Comparison of ENCODE assay signal across 1 cellular context in the genomic region with DNA sequence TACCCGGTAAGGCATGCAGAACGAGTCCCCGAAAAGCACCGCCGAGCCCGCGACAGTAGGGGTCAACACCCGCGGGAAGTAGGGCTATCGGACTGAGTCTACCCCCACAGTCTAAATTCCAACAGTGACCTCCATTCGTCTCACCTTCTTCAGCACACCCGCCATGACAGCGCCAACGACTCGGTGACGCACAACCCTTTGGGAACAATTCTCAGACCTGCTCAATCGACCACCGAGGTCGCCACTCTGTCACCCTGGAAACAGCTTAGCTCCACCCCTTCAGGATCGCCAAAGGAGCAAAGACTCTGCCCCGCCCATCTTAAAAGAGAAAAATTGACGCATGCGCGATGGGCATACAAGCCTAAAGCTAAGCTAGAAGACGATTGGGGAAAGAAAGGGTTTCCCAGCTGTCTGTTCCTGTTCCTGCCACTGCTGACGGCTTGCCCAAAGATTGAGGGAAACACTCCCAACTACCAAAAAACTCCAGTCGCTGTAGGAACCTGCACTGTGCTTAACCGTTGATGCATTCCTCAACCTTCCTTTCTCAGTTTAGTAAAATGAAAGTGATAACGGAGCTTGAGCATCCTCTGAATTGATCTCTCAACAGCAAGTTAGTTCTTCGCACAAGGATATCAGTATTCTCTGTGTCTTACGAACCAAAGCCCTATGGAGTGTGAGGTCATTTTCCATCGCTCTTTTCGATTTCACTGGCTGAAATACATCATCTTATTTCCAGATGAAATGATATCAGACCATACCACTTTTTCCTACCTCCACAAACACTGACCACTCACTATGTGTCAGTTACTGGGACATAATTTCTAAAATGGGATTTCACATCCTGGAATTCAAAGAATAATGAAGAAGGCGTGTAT.
A peak's percentile ranks its signal among the peaks of the same experiment; 100 is the strongest.
TF ChIP-seq lines count a peak whose summit lies in the region.

TSS of gene NDUFA5 (minus strand) at position 188 of the 875 bp plus-strand sequence. CDS start at position 165, 23 bp downstream.

TF ChIP-seq in GM12878, 131 proteins besides CTCF, POLR2A, EP300 and RAD21 (continued from another document and continues in another):
- TF ChIP-seq RELA (IDR thresholded peaks at IDR 0.05; ENCODE audit: borderline replicate concordance, partially characterized antibody) (no peak), CEBPZ (IDR thresholded peaks at IDR 0.05; ENCODE audit: low read depth, low read length) (peak; percentile 29; the same call in 1 of the 2 replicates), CHD2 (IDR thresholded peaks at IDR 0.05; ENCODE audit: borderline replicate concordance, low read depth, low read length) (peak; percentile 35; the same call in 1 of the 2 replicates), ESRRA (IDR thresholded peaks at IDR 0.05; ENCODE audit: low read length) (peak; percentile 77; the same call in 1 of the 2 replicates), ZNF207 (IDR thresholded peaks at IDR 0.05; ENCODE audit: borderline replicate concordance) (peak; percentile 65; the same call in 1 of the 2 replicates), NFYA (IDR thresholded peaks at IDR 0.05; ENCODE audit: borderline replicate concordance, low read depth, low read length) (no peak), POLR2AphosphoS2 (IDR thresholded peaks at IDR 0.05; ENCODE audit: low read depth, low read length) (peak; percentile 92), TCF7 (IDR thresholded peaks at IDR 0.05; ENCODE audit: borderline replicate concordance) (no peak), KAT2A (conservative IDR thresholded peaks at IDR 0.05; ENCODE audit: control insufficient read depth, low read depth, low read length) (no peak), JUNB (IDR thresholded peaks at IDR 0.05) (no peak), SMC3 (IDR thresholded peaks at IDR 0.05; ENCODE audit: borderline replicate concordance, low read length) (no peak), NR2C2 (IDR thresholded peaks at IDR 0.05; ENCODE audit: borderline replicate concordance, control insufficient read depth, insufficient read length, low read depth) (peak; percentile 89), BCL11A (IDR thresholded peaks at IDR 0.05; ENCODE audit: low read depth, low read length) (no peak), IKZF1 (conservative IDR thresholded peaks at IDR 0.05) (peak; percentile 82), RELB (IDR thresholded peaks at IDR 0.05; ENCODE audit: low read depth) (peak; percentile 96), TCF3 (IDR thresholded peaks at IDR 0.05; ENCODE audit: borderline replicate concordance, insufficient read depth, low read depth, low read length) (no peak), CUX1 (IDR thresholded peaks at IDR 0.05; ENCODE audit: insufficient replicate concordance, low read depth, low read length) (peak; percentile 89), RCOR1 (conservative IDR thresholded peaks at IDR 0.05; ENCODE audit: low read depth, low read length) (peak; percentile 56; the same call in 1 of the 2 replicates), STAT1 (conservative IDR thresholded peaks at IDR 0.05) (no peak), YBX1 (IDR thresholded peaks at IDR 0.05) (no peak), CHD4 (IDR thresholded peaks at IDR 0.05) (no peak), POLR2AphosphoS5 (IDR thresholded peaks at IDR 0.05; ENCODE audit: low read length) (peak; percentile 86), CBX3 (IDR thresholded peaks at IDR 0.05; ENCODE audit: borderline replicate concordance, low read depth) (no peak), SUPT20H (IDR thresholded peaks at IDR 0.05; ENCODE audit: borderline replicate concordance, control insufficient read depth, low read depth, low read length) (no peak), SUZ12 (IDR thresholded peaks at IDR 0.05; ENCODE audit: unreplicated experiment) (no peak), EED (IDR thresholded peaks at IDR 0.05; ENCODE audit: low read depth) (0 out of 2 replicates have a peak, but pooled peaks have one; percentile 28), CBFB (IDR thresholded peaks at IDR 0.05; ENCODE audit: low read depth) (no peak; the same call in 1 of the 2 replicates), KLF5 (IDR thresholded peaks at IDR 0.05; ENCODE audit: partially characterized antibody) (no peak), SMAD1 (IDR thresholded peaks at IDR 0.05; ENCODE audit: low read depth, partially characterized antibody) (no peak), ETV6 (conservative IDR thresholded peaks at IDR 0.05 in 1 of 2, IDR thresholded peaks at IDR 0.05 in 1 of 2; ENCODE audit: borderline replicate concordance in 1 of 2, low read depth in 1 of 2) (no peak)
- TF ChIP-seq, protein P1, sequence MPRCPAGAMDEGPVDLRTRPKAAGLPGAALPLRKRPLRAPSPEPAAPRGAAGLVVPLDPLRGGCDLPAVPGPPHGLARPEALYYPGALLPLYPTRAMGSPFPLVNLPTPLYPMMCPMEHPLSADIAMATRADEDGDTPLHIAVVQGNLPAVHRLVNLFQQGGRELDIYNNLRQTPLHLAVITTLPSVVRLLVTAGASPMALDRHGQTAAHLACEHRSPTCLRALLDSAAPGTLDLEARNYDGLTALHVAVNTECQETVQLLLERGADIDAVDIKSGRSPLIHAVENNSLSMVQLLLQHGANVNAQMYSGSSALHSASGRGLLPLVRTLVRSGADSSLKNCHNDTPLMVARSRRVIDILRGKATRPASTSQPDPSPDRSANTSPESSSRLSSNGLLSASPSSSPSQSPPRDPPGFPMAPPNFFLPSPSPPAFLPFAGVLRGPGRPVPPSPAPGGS (IDR thresholded peaks at IDR 0.05; ENCODE audit: borderline replicate concordance, insufficient read depth, low read depth, low read length, poor library complexity, severe bottlenecking) = no peak
- TF ChIP-seq, protein P2, sequence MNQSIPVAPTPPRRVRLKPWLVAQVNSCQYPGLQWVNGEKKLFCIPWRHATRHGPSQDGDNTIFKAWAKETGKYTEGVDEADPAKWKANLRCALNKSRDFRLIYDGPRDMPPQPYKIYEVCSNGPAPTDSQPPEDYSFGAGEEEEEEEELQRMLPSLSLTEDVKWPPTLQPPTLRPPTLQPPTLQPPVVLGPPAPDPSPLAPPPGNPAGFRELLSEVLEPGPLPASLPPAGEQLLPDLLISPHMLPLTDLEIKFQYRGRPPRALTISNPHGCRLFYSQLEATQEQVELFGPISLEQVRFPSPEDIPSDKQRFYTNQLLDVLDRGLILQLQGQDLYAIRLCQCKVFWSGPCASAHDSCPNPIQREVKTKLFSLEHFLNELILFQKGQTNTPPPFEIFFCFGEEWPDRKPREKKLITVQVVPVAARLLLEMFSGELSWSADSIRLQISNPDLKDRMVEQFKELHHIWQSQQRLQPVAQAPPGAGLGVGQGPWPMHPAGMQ (IDR thresholded peaks at IDR 0.05; ENCODE audit: borderline replicate concordance) = no peak
- TF ChIP-seq, protein P3, sequence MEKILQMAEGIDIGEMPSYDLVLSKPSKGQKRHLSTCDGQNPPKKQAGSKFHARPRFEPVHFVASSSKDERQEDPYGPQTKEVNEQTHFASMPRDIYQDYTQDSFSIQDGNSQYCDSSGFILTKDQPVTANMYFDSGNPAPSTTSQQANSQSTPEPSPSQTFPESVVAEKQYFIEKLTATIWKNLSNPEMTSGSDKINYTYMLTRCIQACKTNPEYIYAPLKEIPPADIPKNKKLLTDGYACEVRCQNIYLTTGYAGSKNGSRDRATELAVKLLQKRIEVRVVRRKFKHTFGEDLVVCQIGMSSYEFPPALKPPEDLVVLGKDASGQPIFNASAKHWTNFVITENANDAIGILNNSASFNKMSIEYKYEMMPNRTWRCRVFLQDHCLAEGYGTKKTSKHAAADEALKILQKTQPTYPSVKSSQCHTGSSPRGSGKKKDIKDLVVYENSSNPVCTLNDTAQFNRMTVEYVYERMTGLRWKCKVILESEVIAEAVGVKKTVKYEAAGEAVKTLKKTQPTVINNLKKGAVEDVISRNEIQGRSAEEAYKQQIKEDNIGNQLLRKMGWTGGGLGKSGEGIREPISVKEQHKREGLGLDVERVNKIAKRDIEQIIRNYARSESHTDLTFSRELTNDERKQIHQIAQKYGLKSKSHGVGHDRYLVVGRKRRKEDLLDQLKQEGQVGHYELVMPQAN (conservative IDR thresholded peaks at IDR 0.05) = peak; percentile 77
- TF ChIP-seq, protein P4, sequence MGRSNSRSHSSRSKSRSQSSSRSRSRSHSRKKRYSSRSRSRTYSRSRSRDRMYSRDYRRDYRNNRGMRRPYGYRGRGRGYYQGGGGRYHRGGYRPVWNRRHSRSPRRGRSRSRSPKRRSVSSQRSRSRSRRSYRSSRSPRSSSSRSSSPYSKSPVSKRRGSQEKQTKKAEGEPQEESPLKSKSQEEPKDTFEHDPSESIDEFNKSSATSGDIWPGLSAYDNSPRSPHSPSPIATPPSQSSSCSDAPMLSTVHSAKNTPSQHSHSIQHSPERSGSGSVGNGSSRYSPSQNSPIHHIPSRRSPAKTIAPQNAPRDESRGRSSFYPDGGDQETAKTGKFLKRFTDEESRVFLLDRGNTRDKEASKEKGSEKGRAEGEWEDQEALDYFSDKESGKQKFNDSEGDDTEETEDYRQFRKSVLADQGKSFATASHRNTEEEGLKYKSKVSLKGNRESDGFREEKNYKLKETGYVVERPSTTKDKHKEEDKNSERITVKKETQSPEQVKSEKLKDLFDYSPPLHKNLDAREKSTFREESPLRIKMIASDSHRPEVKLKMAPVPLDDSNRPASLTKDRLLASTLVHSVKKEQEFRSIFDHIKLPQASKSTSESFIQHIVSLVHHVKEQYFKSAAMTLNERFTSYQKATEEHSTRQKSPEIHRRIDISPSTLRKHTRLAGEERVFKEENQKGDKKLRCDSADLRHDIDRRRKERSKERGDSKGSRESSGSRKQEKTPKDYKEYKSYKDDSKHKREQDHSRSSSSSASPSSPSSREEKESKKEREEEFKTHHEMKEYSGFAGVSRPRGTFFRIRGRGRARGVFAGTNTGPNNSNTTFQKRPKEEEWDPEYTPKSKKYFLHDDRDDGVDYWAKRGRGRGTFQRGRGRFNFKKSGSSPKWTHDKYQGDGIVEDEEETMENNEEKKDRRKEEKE (IDR thresholded peaks at IDR 0.05) = no peak
- TF ChIP-seq, protein P5, sequence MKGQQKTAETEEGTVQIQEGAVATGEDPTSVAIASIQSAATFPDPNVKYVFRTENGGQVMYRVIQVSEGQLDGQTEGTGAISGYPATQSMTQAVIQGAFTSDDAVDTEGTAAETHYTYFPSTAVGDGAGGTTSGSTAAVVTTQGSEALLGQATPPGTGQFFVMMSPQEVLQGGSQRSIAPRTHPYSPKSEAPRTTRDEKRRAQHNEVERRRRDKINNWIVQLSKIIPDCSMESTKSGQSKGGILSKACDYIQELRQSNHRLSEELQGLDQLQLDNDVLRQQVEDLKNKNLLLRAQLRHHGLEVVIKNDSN (IDR thresholded peaks at IDR 0.05; ENCODE audit: borderline replicate concordance, extremely low read length, insufficient read depth, low read depth, low read length) = no peak
